ENCODE assay signal across 8 cellular contexts in the genomic region with DNA sequence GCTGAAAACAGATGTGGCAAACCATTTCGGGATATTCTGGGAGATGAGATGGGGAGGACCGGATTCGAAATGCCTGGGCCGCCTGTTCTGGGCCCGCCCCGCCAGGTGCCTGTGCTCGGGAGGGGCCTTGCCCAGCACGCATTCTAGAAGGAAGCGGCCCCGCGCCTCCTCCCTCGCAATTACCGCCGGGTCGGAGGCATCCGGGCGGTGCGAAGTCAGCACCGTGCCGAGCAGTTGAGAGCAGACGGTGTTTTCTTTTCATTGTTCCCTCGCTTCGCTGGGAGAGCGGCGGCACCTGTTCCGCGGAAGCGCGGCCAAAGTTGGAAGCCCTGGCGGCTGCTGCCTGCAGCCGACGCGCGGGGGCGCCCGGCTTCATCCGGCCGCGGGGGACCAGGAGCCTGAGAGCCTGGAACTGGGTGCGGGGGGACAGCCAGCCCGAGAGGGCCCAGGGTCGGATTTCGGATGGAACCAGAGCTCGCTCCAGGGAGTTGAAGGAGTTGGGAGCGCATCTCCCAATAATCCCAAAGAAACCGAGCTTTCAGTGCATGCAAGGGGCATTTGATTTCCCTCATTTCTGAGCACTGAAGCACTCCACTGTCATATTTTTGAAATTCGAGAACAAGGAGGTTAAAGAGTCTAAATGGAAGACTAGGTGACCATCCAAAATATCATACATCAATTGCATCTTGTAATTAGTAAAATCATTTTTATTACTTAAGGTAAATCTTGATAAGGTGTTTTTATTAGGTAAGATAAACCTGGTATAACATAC.
A peak's percentile ranks its signal among the peaks of the same experiment; 100 is the strongest.
DNase-seq lines count a peak whose midpoint lies in the region; ATAC-seq and TF ChIP-seq lines count a peak whose summit lies in the region.

No MANE protein-coding gene starts in this region.

- no peak overlapping the region for H3K27ac ChIP-seq in HCT116 (ENCODE audit: low read depth, low read length)
- H3K27ac ChIP-seq in OCI-LY3 (ENCODE audit: low read length) = no peak overlapping the region
- no peak overlapping the region for H3K27ac ChIP-seq in left lung
- no peak overlapping the region for H3K27ac ChIP-seq in subcutaneous abdominal adipose tissue (ENCODE audit: low read depth, low read length)

- TF ChIP-seq POLR2A in HCT116 (IDR thresholded peaks at IDR 0.05; ENCODE audit: borderline replicate concordance, extremely low read depth, insufficient read depth, insufficient read length) = no peak

- H3K9me3 ChIP-seq in BE2C = no peaks in the 10 kb centered on the region
- no peaks in the 10 kb centered on the region for H3K9me3 ChIP-seq in HCT116 (ENCODE audit: control insufficient read depth in 1 of 2, insufficient read depth in 1 of 2, low read depth in 1 of 2, low read length in 2 of 2)
- no peaks in the 10 kb centered on the region for H3K9me3 ChIP-seq in OCI-LY3 (ENCODE audit: insufficient read depth, low read length)
- H3K9me3 ChIP-seq in left lung = no peaks in the 10 kb centered on the region
- no peaks in the 10 kb centered on the region for H3K9me3 ChIP-seq in subcutaneous abdominal adipose tissue (ENCODE audit: control insufficient read depth in 5 of 5, low read length in 5 of 5)

- H4K20me1 ChIP-seq in HCT116 (ENCODE audit: insufficient read depth) = no peaks in the 10 kb centered on the region
- H4K20me1 ChIP-seq in OCI-LY3 (ENCODE audit: insufficient read depth, low read length) = no peaks in the 10 kb centered on the region

- ATAC-seq in HCT116 = peak; percentile 96
- ATAC-seq in left lung = peak; percentile 95
- no peak for ATAC-seq in GM18498 (IDR thresholded peaks at IDR 0.05; ENCODE audit: unreplicated experiment)
- ATAC-seq in HG02981 (IDR thresholded peaks at IDR 0.05; ENCODE audit: unreplicated experiment) = no peak

- RAD21 ChIA-PET in HCT116 (lab: Charles Lee; ENCODE audit: low non-redundant PET in 1 of 2, low total read pairs in 2 of 2, uncharacterized antibody in 2 of 2, unreplicated experiment in 2 of 2) = interaction anchor here in 1 of 2 experiments (0.6 kb wide), 1 partner anchor 109 kb away, joined by 6 read pairs; no protein-coding TSS in a partner anchor

- POLR2A ChIA-PET in HCT116 (lab: Charles Lee) = no interaction called here

- no peak overlapping the region for H2AFZ ChIP-seq in HCT116 (ENCODE audit: low read depth, low read length, poor library complexity, severe bottlenecking)
- no peak overlapping the region for H2AFZ ChIP-seq in OCI-LY3 (ENCODE audit: low read depth, low read length)

- no peaks in the 10 kb centered on the region for H3K9me2 ChIP-seq in HCT116 (ENCODE audit: insufficient read depth)

- H3K27me3 ChIP-seq in BE2C (no peaks in the 10 kb centered on the region), HCT116 (ENCODE audit: insufficient read depth, low read length) (no peaks in the 10 kb centered on the region), OCI-LY3 (ENCODE audit: low read depth, low read length) (peaks cover 30% of the 10 kb centered on the region), left lung (peaks cover 0 to 23% of the 10 kb centered on the region in 2 donors), subcutaneous abdominal adipose tissue (ENCODE audit: control insufficient read depth in 5 of 5, insufficient read depth in 4 of 5, low read length in 5 of 5) (no peaks in the 10 kb centered on the region)

- peak; percentile 46 for DNase-seq in BE2C
- peak; percentile 7 for DNase-seq in HCT116 (ENCODE audit: low read depth, low spot score)
- peak; percentile 63 for DNase-seq in cerebellum (ENCODE audit: low spot score)
- DNase-seq in left lung = peak; percentile 39 to 87

- intact Hi-C loops in HCT116 (cut with micrococcal nuclease) = no loop called here
- intact Hi-C loops in left lung (cut with DNase I) = no loop called here

- peak overlapping the region; percentile 71 for H3K4me2 ChIP-seq in HCT116 (ENCODE audit: low read length)
- peak overlapping the region; percentile 20; the same call in 1 of the 2 replicates for H3K4me2 ChIP-seq in OCI-LY3 (ENCODE audit: low read length)

- CTCF ChIA-PET in HCT116 (lab: Charles Lee) = no interaction called here

- peak; percentile 61 for TF ChIP-seq CTCF in BE2C (IDR thresholded peaks at IDR 0.05; ENCODE audit: low read depth, low read length)
- peak; percentile 34 to 74 (median 69); a peak in 5 of 6 replicates for TF ChIP-seq CTCF in HCT116 (IDR thresholded peaks at IDR 0.05 in 2 of 3, conservative IDR thresholded peaks at IDR 0.05 in 1 of 3; ENCODE audit: borderline replicate concordance in 1 of 3, insufficient read depth in 1 of 3, low read depth in 2 of 3, low read length in 2 of 3)
- TF ChIP-seq CTCF in OCI-LY3 (IDR thresholded peaks at IDR 0.05; ENCODE audit: low read depth, low read length) = peak; percentile 26; the same call in 1 of the 2 replicates
- peak; percentile 42 to 48 for TF ChIP-seq CTCF in left lung (IDR thresholded peaks at IDR 0.05)

- no peaks in the 10 kb centered on the region for H3K79me2 ChIP-seq in HCT116 (ENCODE audit: insufficient read depth, low read length)
- no peaks in the 10 kb centered on the region for H3K79me2 ChIP-seq in OCI-LY3 (ENCODE audit: low read length)

- H3K4me3 ChIP-seq in BE2C (ENCODE audit: low read depth, low read length) = peak overlapping the region; percentile 48
- peak overlapping the region; percentile 17 to 21; a peak in 2 of 4 replicates for H3K4me3 ChIP-seq in HCT116 (replicated peaks in 1 of 2; ENCODE audit: low read depth in 1 of 2, low read length in 2 of 2)
- H3K4me3 ChIP-seq in OCI-LY3 (ENCODE audit: low read length) = peak overlapping the region; percentile 51
- peak overlapping the region; percentile 17 to 19 for H3K4me3 ChIP-seq in left lung
- peak overlapping the region; percentile 26 to 59 (median 47) for H3K4me3 ChIP-seq in subcutaneous abdominal adipose tissue (ENCODE audit: low read depth in 1 of 5, low read length in 5 of 5)

- H3K36me3 ChIP-seq in BE2C = no peaks in the 10 kb centered on the region
- H3K36me3 ChIP-seq in HCT116 (ENCODE audit: control insufficient read depth in 1 of 2, insufficient read depth in 2 of 2, low read length in 2 of 2) = no peaks in the 10 kb centered on the region
- H3K36me3 ChIP-seq in OCI-LY3 (replicated peaks; ENCODE audit: low read depth, low read length) = no peaks in the 10 kb centered on the region
- H3K36me3 ChIP-seq in left lung = peaks cover 0 to 4% of the 10 kb centered on the region in 2 donors
- peaks cover 5 to 9% (median 5%) of the 10 kb centered on the region in 5 donors for H3K36me3 ChIP-seq in subcutaneous abdominal adipose tissue (ENCODE audit: control insufficient read depth in 5 of 5, insufficient read depth in 5 of 5, low read length in 5 of 5)

- BruUV-seq in HCT116 (replicated peaks; lab: Mats Ljungman, UMichigan) = no TSS peak

- TF ChIP-seq RAD21 in HCT116 (IDR thresholded peaks at IDR 0.05; ENCODE audit: low read depth) = no peak

- H3K9ac ChIP-seq in HCT116 (ENCODE audit: low read length) (no peak overlapping the region), OCI-LY3 (ENCODE audit: low read length) (no peak overlapping the region), subcutaneous abdominal adipose tissue (ENCODE audit: low read length in 5 of 5) (peak overlapping the region in 3 of 5 donors; percentile 21 to 41 (median 26))

- H3K4me1 ChIP-seq in BE2C = no peaks in the 10 kb centered on the region
- peaks cover 4 to 8% of the 10 kb centered on the region in 2 experiments; a peak in 2 of 4 replicates for H3K4me1 ChIP-seq in HCT116 (ENCODE audit: control insufficient read depth in 1 of 2, insufficient read depth in 2 of 2, low read length in 2 of 2)
- H3K4me1 ChIP-seq in OCI-LY3 (ENCODE audit: low read length) = no peaks in the 10 kb centered on the region
- H3K4me1 ChIP-seq in left lung = peaks cover 9 to 10% of the 10 kb centered on the region in 2 donors
- peaks cover 0 to 12% (median 11%) of the 10 kb centered on the region in 5 donors for H3K4me1 ChIP-seq in subcutaneous abdominal adipose tissue (ENCODE audit: control insufficient read depth in 5 of 5, insufficient read depth in 5 of 5, low read length in 5 of 5)

TF ChIP-seq in HCT116, 20 proteins besides CTCF, POLR2A, EP300 and RAD21:
- TF ChIP-seq MAX (IDR thresholded peaks at IDR 0.05) (0 out of 2 replicates have a peak, but pooled peaks have one; percentile 14), FOSL1 (IDR thresholded peaks at IDR 0.05; ENCODE audit: low read depth) (no peak)
TF ChIP-seq in HCT116: peak in this region for 1.

Comparison
In these comparisons a context has a peak if more than half of its experiments do, and no peak if none do; other contexts are left out.
1. DNase-seq: peak in every context shown above with its lines; median percentile 63 in cerebellum; 63 in left lung; 46 in BE2C; 7 in HCT116.
2. ATAC-seq: peak in HCT116 (single experiment) and left lung (single experiment); none in GM18498 (single experiment) and HG02981 (single experiment).
3. H3K9ac ChIP-seq: peak in subcutaneous abdominal adipose tissue (3 of 5); none in HCT116 (single experiment) and OCI-LY3 (single experiment).
4. Peak in every context shown above with its lines, with median percentiles within 50 percentile points of each other: H3K4me3 ChIP-seq and CTCF ChIP-seq.